Comparison of ENCODE assay signal across 1 cellular context in the genomic region with DNA sequence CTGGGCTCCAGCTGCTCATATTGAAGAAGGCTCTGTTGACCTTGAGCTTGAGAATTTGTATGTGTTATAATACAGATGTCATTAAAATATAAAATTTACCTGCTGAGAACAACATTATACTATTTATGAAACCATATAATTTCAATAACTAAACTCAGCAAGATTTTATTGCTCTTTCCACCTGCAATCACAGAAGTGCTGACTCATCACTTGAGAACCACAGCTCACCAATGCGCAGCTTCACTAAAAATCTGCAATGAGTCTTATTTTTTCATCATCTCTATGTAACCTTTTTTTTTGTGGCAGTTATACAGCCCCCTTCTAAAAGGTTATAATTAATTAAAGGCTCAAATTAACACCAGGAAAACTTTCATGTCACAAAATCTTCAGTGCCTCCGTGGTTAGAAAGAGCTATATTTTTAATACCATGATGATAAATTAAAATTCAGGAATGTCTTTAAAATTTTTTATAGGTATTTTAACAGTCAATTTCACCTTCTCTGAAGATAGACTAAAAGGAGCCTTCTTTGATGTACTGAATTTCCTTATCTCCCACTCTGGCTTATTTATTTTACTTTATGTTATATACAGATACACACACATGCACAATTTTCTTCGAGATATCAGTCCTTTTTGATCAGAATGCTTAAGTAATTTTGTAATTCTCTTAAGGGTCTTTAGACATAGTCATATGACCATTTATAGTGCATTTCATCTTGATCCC.
TF ChIP-seq lines count a peak whose summit lies in the region.

No MANE protein-coding gene starts in this region.

TF ChIP-seq in IMR-90, 13 proteins besides CTCF, POLR2A, EP300 and RAD21 (continued from another document):
- TF ChIP-seq RFX5 (IDR thresholded peaks at IDR 0.05; ENCODE audit: low read depth, low read length) (no peak), CEBPB (IDR thresholded peaks at IDR 0.05; ENCODE audit: low read depth, low read length) (no peak), CHD1 (IDR thresholded peaks at IDR 0.05; ENCODE audit: low read depth, low read length) (no peak), RCOR1 (IDR thresholded peaks at IDR 0.05; ENCODE audit: insufficient replicate concordance, low read length) (no peak), MAZ (IDR thresholded peaks at IDR 0.05; ENCODE audit: borderline replicate concordance, low read depth, low read length) (no peak), NFE2L2 (IDR thresholded peaks at IDR 0.05; ENCODE audit: low read depth, low read length) (peak; percentile 19; the same call in 1 of the 2 replicates), FOS (IDR thresholded peaks at IDR 0.05; ENCODE audit: low read depth, low read length) (no peak), MXI1 (IDR thresholded peaks at IDR 0.05; ENCODE audit: borderline replicate concordance, low read depth, low read length) (no peak), BHLHE40 (IDR thresholded peaks at IDR 0.05; ENCODE audit: low read depth, low read length) (no peak), MAFK (IDR thresholded peaks at IDR 0.05; ENCODE audit: low read depth, low read length) (peak; percentile 99)
- TF ChIP-seq, protein P1, sequence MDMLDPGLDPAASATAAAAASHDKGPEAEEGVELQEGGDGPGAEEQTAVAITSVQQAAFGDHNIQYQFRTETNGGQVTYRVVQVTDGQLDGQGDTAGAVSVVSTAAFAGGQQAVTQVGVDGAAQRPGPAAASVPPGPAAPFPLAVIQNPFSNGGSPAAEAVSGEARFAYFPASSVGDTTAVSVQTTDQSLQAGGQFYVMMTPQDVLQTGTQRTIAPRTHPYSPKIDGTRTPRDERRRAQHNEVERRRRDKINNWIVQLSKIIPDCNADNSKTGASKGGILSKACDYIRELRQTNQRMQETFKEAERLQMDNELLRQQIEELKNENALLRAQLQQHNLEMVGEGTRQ (IDR thresholded peaks at IDR 0.05; ENCODE audit: low read depth, low read length), result no peak
- TF ChIP-seq, protein P2, sequence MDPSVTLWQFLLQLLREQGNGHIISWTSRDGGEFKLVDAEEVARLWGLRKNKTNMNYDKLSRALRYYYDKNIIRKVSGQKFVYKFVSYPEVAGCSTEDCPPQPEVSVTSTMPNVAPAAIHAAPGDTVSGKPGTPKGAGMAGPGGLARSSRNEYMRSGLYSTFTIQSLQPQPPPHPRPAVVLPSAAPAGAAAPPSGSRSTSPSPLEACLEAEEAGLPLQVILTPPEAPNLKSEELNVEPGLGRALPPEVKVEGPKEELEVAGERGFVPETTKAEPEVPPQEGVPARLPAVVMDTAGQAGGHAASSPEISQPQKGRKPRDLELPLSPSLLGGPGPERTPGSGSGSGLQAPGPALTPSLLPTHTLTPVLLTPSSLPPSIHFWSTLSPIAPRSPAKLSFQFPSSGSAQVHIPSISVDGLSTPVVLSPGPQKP (IDR thresholded peaks at IDR 0.05; ENCODE audit: borderline replicate concordance, low read depth, low read length), result no peak
